In genomic region chr7:35804571-35804970, GRCh38 we compare ENCODE assay signal across 22 cellular contexts. TPM values are rescaled to one million over a fixed set of nuclear protein-coding genes. Genes with fewer than 3 reads are reported as not detected.
DNase-seq lines count a peak whose midpoint lies in the region; ATAC-seq, FAIRE-seq and TF ChIP-seq lines count a peak whose summit lies in the region.
"Had no signal": no experiment of that assay in that cellular context is flagged by ENCODE, and none has a peak within 500 bp of the region (broad histone marks: within the 10 kb centered on the region; RNA-seq: fewer than 3 reads in every experiment).

No MANE protein-coding gene starts in this region.

- BruUV-seq in OCI-LY7 (replicated peaks; lab: Mats Ljungman, UMichigan) = no TSS peak

- H3K4me1 ChIP-seq in OCI-LY7 (ENCODE audit: insufficient read depth, low read length, poor library complexity, severe bottlenecking) (peaks cover 36% of the 10 kb centered on the region), hepatocyte (ENCODE audit: insufficient read depth) (peaks cover 20% of the 10 kb centered on the region)

- DNase-seq in D721Med (ENCODE audit: insufficient read length, low spot score) = no peak
- DNase-seq in OCI-LY7 (ENCODE audit: low spot score) = no peak
- no peak for DNase-seq in hepatocyte (ENCODE audit: low spot score)
- DNase-seq in stimulated activated effector memory CD8-positive, alpha-beta T cell treated with anti-CD3 and anti-CD28 coated beads, Interleukin-12 subunit alpha, Interleukin-12 subunit beta, amount 100 ng/mL, for 72 hours (ENCODE audit: low spot score in 2 of 2) = no peak
- DNase-seq in NCI-H187 treated with DMSO at 0.1 percent for 48 hours (lab: John Stamatoyannopoulos, UW) = no peak
- no peak for DNase-seq in activated CD8-positive, alpha-beta memory T cell treated with anti-CD3 and anti-CD28 coated beads for 24 hours
- no peak for DNase-seq in foreskin melanocyte
- DNase-seq: activated CD8-positive, alpha-beta memory T cell treated with anti-CD3 and anti-CD28 coated beads, Interleukin-2, amount 50 U/mL, for 48 hours; activated gamma-delta T cell treated with Interleukin-2 at 50 U/mL for 16 hours; anterior cingulate cortex; cerebellar nuclear complex; glutamatergic neuron; left ventricle myocardium inferior; NCI-H1694; NCI-H2227 treated with DMSO at 0.1 percent for 48 hours; right cardiac atrium; SK-N-SH; stimulated activated naive CD4-positive, alpha-beta T cell; upper lobe of left lung had no signal

- no peak for TF ChIP-seq CTCF in D721Med (IDR thresholded peaks at IDR 0.05; ENCODE audit: insufficient read depth, missing control alignments)
- no peak for TF ChIP-seq CTCF in OCI-LY7 (conservative IDR thresholded peaks at IDR 0.05; ENCODE audit: low read length)
- no peak for TF ChIP-seq CTCF in hepatocyte (IDR thresholded peaks at IDR 0.05; ENCODE audit: poor library complexity)

- intact Hi-C loops in OCI-LY7 (cut with micrococcal nuclease; ENCODE audit: unreplicated experiment) = loop anchor here (5.0 to 10.0 kb wide), 3 partner anchors 103 to 480 kb away; partner anchors contain the start of gene EEPD1

- WGBS in hepatocyte (ENCODE audit: low lambda C conversion rate, missing lambda C conversion rate) = 94% methylated on average over 8 of the region's 8 CpGs

- H3K4me3 Mint-ChIP-seq in stimulated activated effector memory CD8-positive, alpha-beta T cell treated with anti-CD3 and anti-CD28 coated beads, Interleukin-12 subunit alpha, Interleukin-12 subunit beta, amount 100 ng/mL, for 72 hours = peak overlapping the region; percentile 97

- H3K27ac ChIP-seq in OCI-LY7 (ENCODE audit: low read depth, low read length, poor library complexity, severe bottlenecking) (no peak overlapping the region), hepatocyte (peak overlapping the region; percentile 7)
- H3K27ac ChIP-seq: upper lobe of left lung had no signal

- H3K27ac Mint-ChIP-seq in stimulated activated effector memory CD8-positive, alpha-beta T cell treated with anti-CD3 and anti-CD28 coated beads, Interleukin-12 subunit alpha, Interleukin-12 subunit beta, amount 100 ng/mL, for 72 hours = peak overlapping the region; percentile 32

- H3K27me3 ChIP-seq in hepatocyte = no peaks in the 10 kb centered on the region
- H3K27me3 ChIP-seq: upper lobe of left lung had no signal

- peaks cover 71% of the 10 kb centered on the region for H3K4me1 Mint-ChIP-seq in stimulated activated effector memory CD8-positive, alpha-beta T cell treated with anti-CD3 and anti-CD28 coated beads, Interleukin-12 subunit alpha, Interleukin-12 subunit beta, amount 100 ng/mL, for 72 hours

- H3K9me3 Mint-ChIP-seq in stimulated activated effector memory CD8-positive, alpha-beta T cell treated with anti-CD3 and anti-CD28 coated beads, Interleukin-12 subunit alpha, Interleukin-12 subunit beta, amount 100 ng/mL, for 72 hours = no peaks in the 10 kb centered on the region

- CTCF ChIA-PET in OCI-LY7 (lab: Charles Lee; ENCODE audit: unreplicated experiment) = interaction anchor here (1.3 kb wide), 1 partner anchor 79 kb away, joined by 3 read pairs; no protein-coding TSS in a partner anchor

- peaks cover 53% of the 10 kb centered on the region for H3K36me3 Mint-ChIP-seq in stimulated activated effector memory CD8-positive, alpha-beta T cell treated with anti-CD3 and anti-CD28 coated beads, Interleukin-12 subunit alpha, Interleukin-12 subunit beta, amount 100 ng/mL, for 72 hours

- POLR2A ChIA-PET in OCI-LY7 (lab: Charles Lee) = interaction anchor here (0.7 to 8.0 kb wide), 8 partner anchors 10 to 270 kb away, joined by 3 to 196 read pairs (median 4); no protein-coding TSS in a partner anchor

- H3K4me3 ChIP-seq in OCI-LY7 (ENCODE audit: low read depth, low read length, poor library complexity, severe bottlenecking) (peak overlapping the region; percentile 89), hepatocyte (no peak overlapping the region)
- H3K4me3 ChIP-seq: upper lobe of left lung had no signal

- FAIRE-seq in D721Med (lab: Jason Lieb, UNC) = peak; percentile 32
- FAIRE-seq: GM12891, H54 had no signal

- no peak for ATAC-seq in stimulated activated effector memory CD8-positive, alpha-beta T cell treated with anti-CD3 and anti-CD28 coated beads, Interleukin-12 subunit alpha, Interleukin-12 subunit beta, amount 100 ng/mL, for 72 hours
- ATAC-seq: Panc1, right cardiac atrium had no signal

- peaks cover 67% of the 10 kb centered on the region for H3K36me3 ChIP-seq in OCI-LY7 (ENCODE audit: insufficient read depth, low read length)
- H3K36me3 ChIP-seq in hepatocyte (replicated peaks; ENCODE audit: insufficient read depth, low read depth) = no peaks in the 10 kb centered on the region
- H3K36me3 ChIP-seq: left ventricle myocardium inferior, upper lobe of left lung had no signal

- H3K9me3 ChIP-seq in OCI-LY7 (ENCODE audit: low read length) (peaks cover 9% of the 10 kb centered on the region; the same call in 1 of the 2 replicates), hepatocyte (ENCODE audit: low read depth) (no peaks in the 10 kb centered on the region)
- H3K9me3 ChIP-seq: left ventricle myocardium inferior, SK-N-SH, upper lobe of left lung had no signal

- H3K9me2 ChIP-seq in OCI-LY7 (ENCODE audit: insufficient read depth, low read length) (no peaks in the 10 kb centered on the region), hepatocyte (replicated peaks; ENCODE audit: insufficient read depth) (no peaks in the 10 kb centered on the region)
- H3K9me2 ChIP-seq: SK-N-SH had no signal

- peaks cover 82% of the 10 kb centered on the region for H3K79me2 ChIP-seq in OCI-LY7 (ENCODE audit: insufficient read depth, low read depth, low read length)
- H3K79me2 ChIP-seq in hepatocyte = peaks cover 76% of the 10 kb centered on the region

- H4K20me1 ChIP-seq in OCI-LY7 (ENCODE audit: insufficient read depth, low read length) (peaks cover 53% of the 10 kb centered on the region), hepatocyte (ENCODE audit: insufficient read depth, poor library complexity, severe bottlenecking) (peaks cover 69% of the 10 kb centered on the region)

- no peak overlapping the region for H2AFZ ChIP-seq in OCI-LY7 (ENCODE audit: low read length)
- H2AFZ ChIP-seq in hepatocyte = no peak overlapping the region

- H3K4me2 ChIP-seq in OCI-LY7 (ENCODE audit: low read length) (peak overlapping the region; percentile 94), hepatocyte (peak overlapping the region; percentile 84)

RNA-seq across cellular contexts. Expression of gene SEPTIN7, which starts 3.7 kb away (rescaled TPM):
- 175 and 287 TPM in 2 replicates for total RNA-seq in OCI-LY7 (2014; rRNA removed; shearing (Covaris generic))
- total RNA-seq in OCI-LY7 (2022) = 270 and 271 TPM in 2 replicates
- total RNA-seq in hepatocyte = 304 and 347 TPM in 2 replicates
- 280 and 288 TPM in 2 replicates for polyA plus RNA-seq in hepatocyte
